ENCODE assay signal across 1 cellular context in the genomic region with DNA sequence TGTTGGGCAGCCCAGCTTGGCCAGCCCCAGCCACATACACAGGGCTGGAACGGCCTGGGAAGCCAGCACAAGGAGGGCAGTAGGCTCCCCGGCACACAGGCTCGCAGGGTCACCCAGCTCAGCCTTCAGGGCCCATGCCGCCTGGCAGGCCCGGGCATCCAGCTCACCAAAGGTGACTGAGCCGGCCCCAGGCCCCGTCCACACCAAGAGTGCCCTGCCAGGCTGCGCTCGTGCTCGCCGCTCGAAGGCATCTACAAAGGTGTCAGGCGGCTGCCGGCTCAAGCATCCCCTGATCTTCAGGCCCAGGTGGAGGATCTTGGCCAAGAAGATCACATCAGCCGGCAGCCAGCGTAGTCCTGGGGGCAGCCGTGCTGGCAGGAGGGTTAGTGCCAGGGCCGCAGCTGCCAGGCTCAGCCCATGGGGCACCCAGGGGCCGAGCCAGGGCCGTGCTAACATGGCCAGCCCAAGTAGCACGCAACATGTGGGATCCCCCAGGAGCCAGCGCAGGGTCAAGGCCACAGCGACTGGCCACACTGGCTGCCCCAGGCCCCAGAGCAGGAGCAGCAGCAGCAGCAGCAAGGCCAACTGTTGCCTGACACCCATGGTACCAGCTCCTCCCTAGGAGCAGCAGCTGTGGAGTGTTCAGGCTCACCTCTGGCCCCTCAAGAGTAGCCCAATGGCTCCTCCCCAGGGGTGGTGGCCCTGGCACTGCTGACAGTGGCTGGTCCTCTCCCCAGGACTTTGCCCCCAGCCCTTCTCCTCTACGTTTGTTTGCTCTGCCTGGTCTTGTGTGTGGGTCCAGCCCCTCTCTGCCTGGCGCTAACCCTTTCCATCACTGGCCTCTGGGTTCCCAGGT.
TF ChIP-seq lines count a peak whose summit lies in the region.

Gene SLC27A5 (minus strand): TSS at position 640 of the 856 bp plus-strand sequence. CDS start 37 bp downstream, at position 603.

TF ChIP-seq in HepG2, 621 proteins besides CTCF, POLR2A, EP300 and RAD21 (continued from another document):
- TF ChIP-seq ZNF678 (CRISPR knock-in tag; IDR thresholded peaks at IDR 0.05) (no peak; the same call in 1 of the 2 replicates), PLRG1 (conservative IDR thresholded peaks at IDR 0.05) (no peak), TEAD3 (CRISPR knock-in tag; optimal IDR thresholded peaks at IDR 0.05; ENCODE audit: borderline replicate concordance) (no peak), HOXD1 (CRISPR knock-in tag; IDR thresholded peaks at IDR 0.05) (0 out of 2 replicates have a peak, but pooled peaks have one; percentile 52), DPF2 (CRISPR knock-in tag; IDR thresholded peaks at IDR 0.05; ENCODE audit: borderline replicate concordance, low read depth) (peak; percentile 63; the same call in 1 of the 2 replicates), ERF (CRISPR knock-in tag; IDR thresholded peaks at IDR 0.05) (peak; percentile 52; the same call in 1 of the 2 replicates), RNF2 (conservative IDR thresholded peaks at IDR 0.05; ENCODE audit: low read depth) (no peak), NCOR1 (IDR thresholded peaks at IDR 0.05; ENCODE audit: borderline replicate concordance, low read length) (peak; percentile 35; the same call in 1 of the 2 replicates), BATF2 (CRISPR knock-in tag; IDR thresholded peaks at IDR 0.05) (no peak), ZNF737 (CRISPR knock-in tag; IDR thresholded peaks at IDR 0.05; ENCODE audit: borderline replicate concordance) (no peak), MAFG (CRISPR knock-in tag; IDR thresholded peaks at IDR 0.05) (no peak), ZNF292 (CRISPR knock-in tag; IDR thresholded peaks at IDR 0.05; ENCODE audit: borderline replicate concordance, low read depth) (peak; percentile 80), SIX4 (CRISPR knock-in tag; IDR thresholded peaks at IDR 0.05) (peak; percentile 49; the same call in 1 of the 2 replicates), MXD1 (CRISPR knock-in tag; IDR thresholded peaks at IDR 0.05) (0 out of 2 replicates have a peak, but pooled peaks have one; percentile 69), NCOA1 (CRISPR knock-in tag; IDR thresholded peaks at IDR 0.05) (no peak), E2F5 (CRISPR knock-in tag; conservative IDR thresholded peaks at IDR 0.05) (no peak), WIZ (CRISPR knock-in tag; IDR thresholded peaks at IDR 0.05) (0 out of 2 replicates have a peak, but pooled peaks have one; percentile 49), NR2F6 (IDR thresholded peaks at IDR 0.05) (peak; percentile 72; the same call in 1 of the 2 replicates), NR2F6 (CRISPR knock-in tag; IDR thresholded peaks at IDR 0.05) (peak; percentile 86), ZNF484 (CRISPR knock-in tag; IDR thresholded peaks at IDR 0.05; ENCODE audit: borderline replicate concordance, low read depth) (no peak), TGIF2 (CRISPR knock-in tag; IDR thresholded peaks at IDR 0.05) (no peak), KLF9 (CRISPR knock-in tag; IDR thresholded peaks at IDR 0.05; ENCODE audit: low read depth) (no peak), ZUFSP (CRISPR knock-in tag; IDR thresholded peaks at IDR 0.05; ENCODE audit: borderline replicate concordance) (no peak), POLR2AphosphoS5 (IDR thresholded peaks at IDR 0.05; ENCODE audit: low read depth, low read length) (peak; percentile 81), ZBTB42 (CRISPR knock-in tag; IDR thresholded peaks at IDR 0.05) (0 out of 2 replicates have a peak, but pooled peaks have one; percentile 50), ZFYVE20 (CRISPR knock-in tag; IDR thresholded peaks at IDR 0.05; ENCODE audit: borderline replicate concordance, low read depth) (0 out of 2 replicates have a peak, but pooled peaks have one; percentile 33), ZMYM3 (CRISPR knock-in tag; IDR thresholded peaks at IDR 0.05) (0 out of 2 replicates have a peak, but pooled peaks have one; percentile 50)
- TF ChIP-seq, protein P1, sequence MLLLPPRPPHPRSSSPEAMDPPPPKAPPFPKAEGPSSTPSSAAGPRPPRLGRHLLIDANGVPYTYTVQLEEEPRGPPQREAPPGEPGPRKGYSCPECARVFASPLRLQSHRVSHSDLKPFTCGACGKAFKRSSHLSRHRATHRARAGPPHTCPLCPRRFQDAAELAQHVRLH (CRISPR knock-in tag; IDR thresholded peaks at IDR 0.05; ENCODE audit: borderline replicate concordance, low read depth), result no peak
- TF ChIP-seq, protein P2, sequence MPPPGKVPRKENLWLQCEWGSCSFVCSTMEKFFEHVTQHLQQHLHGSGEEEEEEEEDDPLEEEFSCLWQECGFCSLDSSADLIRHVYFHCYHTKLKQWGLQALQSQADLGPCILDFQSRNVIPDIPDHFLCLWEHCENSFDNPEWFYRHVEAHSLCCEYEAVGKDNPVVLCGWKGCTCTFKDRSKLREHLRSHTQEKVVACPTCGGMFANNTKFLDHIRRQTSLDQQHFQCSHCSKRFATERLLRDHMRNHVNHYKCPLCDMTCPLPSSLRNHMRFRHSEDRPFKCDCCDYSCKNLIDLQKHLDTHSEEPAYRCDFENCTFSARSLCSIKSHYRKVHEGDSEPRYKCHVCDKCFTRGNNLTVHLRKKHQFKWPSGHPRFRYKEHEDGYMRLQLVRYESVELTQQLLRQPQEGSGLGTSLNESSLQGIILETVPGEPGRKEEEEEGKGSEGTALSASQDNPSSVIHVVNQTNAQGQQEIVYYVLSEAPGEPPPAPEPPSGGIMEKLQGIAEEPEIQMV (CRISPR knock-in tag; IDR thresholded peaks at IDR 0.05; ENCODE audit: low read depth), result 0 out of 2 replicates have a peak, but pooled peaks have one; percentile 45
- TF ChIP-seq, protein P3, sequence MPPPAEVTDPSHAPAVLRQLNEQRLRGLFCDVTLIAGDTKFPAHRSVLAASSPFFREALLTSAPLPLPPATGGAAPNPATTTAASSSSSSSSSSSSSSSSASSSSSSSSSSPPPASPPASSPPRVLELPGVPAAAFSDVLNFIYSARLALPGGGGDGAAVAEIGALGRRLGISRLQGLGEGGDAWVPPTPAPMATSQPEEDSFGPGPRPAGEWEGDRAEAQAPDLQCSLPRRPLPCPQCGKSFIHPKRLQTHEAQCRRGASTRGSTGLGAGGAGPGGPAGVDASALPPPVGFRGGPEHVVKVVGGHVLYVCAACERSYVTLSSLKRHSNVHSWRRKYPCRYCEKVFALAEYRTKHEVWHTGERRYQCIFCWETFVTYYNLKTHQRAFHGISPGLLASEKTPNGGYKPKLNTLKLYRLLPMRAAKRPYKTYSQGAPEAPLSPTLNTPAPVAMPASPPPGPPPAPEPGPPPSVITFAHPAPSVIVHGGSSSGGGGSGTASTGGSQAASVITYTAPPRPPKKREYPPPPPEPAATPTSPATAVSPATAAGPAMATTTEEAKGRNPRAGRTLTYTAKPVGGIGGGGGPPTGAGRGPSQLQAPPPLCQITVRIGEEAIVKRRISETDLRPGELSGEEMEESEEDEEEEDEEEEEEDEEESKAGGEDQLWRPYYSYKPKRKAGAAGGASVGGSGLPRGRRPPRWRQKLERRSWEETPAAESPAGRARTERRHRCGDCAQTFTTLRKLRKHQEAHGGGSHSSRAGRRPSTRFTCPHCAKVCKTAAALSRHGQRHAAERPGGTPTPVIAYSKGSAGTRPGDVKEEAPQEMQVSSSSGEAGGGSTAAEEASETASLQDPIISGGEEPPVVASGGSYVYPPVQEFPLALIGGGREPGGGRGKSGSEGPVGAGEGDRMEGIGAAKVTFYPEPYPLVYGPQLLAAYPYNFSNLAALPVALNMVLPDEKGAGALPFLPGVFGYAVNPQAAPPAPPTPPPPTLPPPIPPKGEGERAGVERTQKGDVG (CRISPR knock-in tag; IDR thresholded peaks at IDR 0.05; ENCODE audit: borderline replicate concordance), result peak; percentile 59
